14 cellular contexts compared by ENCODE assay signal in the genomic region with DNA sequence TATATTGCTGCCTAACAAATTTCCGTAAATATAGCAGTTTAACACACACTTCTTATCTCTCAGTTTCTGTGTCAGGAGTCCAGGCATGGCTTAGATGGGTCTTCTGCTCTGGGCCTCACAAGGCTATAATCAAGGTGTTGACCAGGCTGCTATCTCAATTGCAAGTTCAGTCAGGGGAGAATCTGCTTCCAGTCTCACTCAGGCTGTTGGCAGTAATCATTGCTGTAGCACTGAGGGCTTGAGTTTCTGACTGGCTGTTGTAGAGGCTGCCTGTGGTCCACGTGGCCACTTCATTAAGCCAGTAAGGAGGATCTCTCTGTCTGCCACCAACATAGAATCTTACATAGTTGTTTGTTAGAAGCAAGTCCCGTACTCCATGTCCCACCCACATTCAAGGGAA.
A peak's percentile ranks its signal among the peaks of the same experiment; 100 is the strongest.
DNase-seq lines count a peak whose midpoint lies in the region; ATAC-seq, FAIRE-seq and TF ChIP-seq lines count a peak whose summit lies in the region.
"Had no signal": no experiment of that assay in that cellular context is flagged by ENCODE, and none has a peak within 500 bp of the region (broad histone marks: within the 10 kb centered on the region; RNA-seq: fewer than 3 reads in every experiment).

No MANE protein-coding gene starts in this region.

- H3K9me3 Mint-ChIP-seq in dendritic cell treated with granulocyte-macrophage colony-stimulating factor and Interleukin-4, amounts not matched to agents 40 ng/mL and 50 ng/mL, for 4 days: no peaks in the 10 kb centered on the region
- H3K9me3 Mint-ChIP-seq: CD8-positive, alpha-beta T cell; IgD-negative memory B cell had no signal

- H3K4me1 Mint-ChIP-seq in dendritic cell treated with granulocyte-macrophage colony-stimulating factor and Interleukin-4, amounts not matched to agents 40 ng/mL and 50 ng/mL, for 4 days (ENCODE audit: low read depth): peaks cover 30% of the 10 kb centered on the region

- DNase-seq in GM12892 (ENCODE audit: insufficient read length) (no peak), NCI-H524 treated with DMSO at 0.1 percent for 48 hours (lab: John Stamatoyannopoulos, UW) (peak; percentile 28), myocyte (ENCODE audit: low read depth) (peak; percentile 33), amniotic stem cell (lab: John Stamatoyannopoulos, UW) (no peak), NCI-H748 treated with DMSO at 0.1 percent for 48 hours (lab: John Stamatoyannopoulos, UW) (no peak)
- DNase-seq: BE2C; CD8-positive, alpha-beta T cell; NCI-H1417 treated with DMSO at 0.1 percent for 48 hours; NCI-H2029 treated with DMSO at 0.1 percent for 48 hours; NK-92 treated with Interleukin-12 subunit alpha and Interleukin-12 subunit beta, amount 100 ng/mL, for 24 hours had no signal

- ATAC-seq in HG02763 (IDR thresholded peaks at IDR 0.05; ENCODE audit: unreplicated experiment): no peak
- ATAC-seq: CD8-positive, alpha-beta T cell had no signal

- FAIRE-seq in GM12892 (lab: Jason Lieb, UNC): peak; percentile 17
- FAIRE-seq: H54 had no signal

- intact Hi-C loops in dendritic cell treated with granulocyte-macrophage colony-stimulating factor and Interleukin-4, amounts not matched to agents 40 ng/mL and 50 ng/mL, for 4 days (cut with micrococcal nuclease): no loop called here

- no peak overlapping the region for H3K4me3 Mint-ChIP-seq in dendritic cell treated with granulocyte-macrophage colony-stimulating factor and Interleukin-4, amounts not matched to agents 40 ng/mL and 50 ng/mL, for 4 days
- H3K4me3 Mint-ChIP-seq: CD8-positive, alpha-beta T cell had no signal

- peak overlapping the region; percentile 78 for H3K27ac Mint-ChIP-seq in dendritic cell treated with granulocyte-macrophage colony-stimulating factor and Interleukin-4, amounts not matched to agents 40 ng/mL and 50 ng/mL, for 4 days
- H3K27ac Mint-ChIP-seq: CD8-positive, alpha-beta T cell; IgD-negative memory B cell had no signal

- TF ChIP-seq POLR2A in GM12892 (IDR thresholded peaks at IDR 0.05; ENCODE audit: low read depth, low read length): no peak

- no peaks in the 10 kb centered on the region for H3K36me3 Mint-ChIP-seq in dendritic cell treated with granulocyte-macrophage colony-stimulating factor and Interleukin-4, amounts not matched to agents 40 ng/mL and 50 ng/mL, for 4 days (ENCODE audit: low read depth)
- H3K36me3 Mint-ChIP-seq: CD8-positive, alpha-beta T cell; IgD-negative memory B cell had no signal

- H3K27me3 Mint-ChIP-seq in dendritic cell treated with granulocyte-macrophage colony-stimulating factor and Interleukin-4, amounts not matched to agents 40 ng/mL and 50 ng/mL, for 4 days: no peaks in the 10 kb centered on the region
- H3K27me3 Mint-ChIP-seq: IgD-negative memory B cell had no signal

Comparison
In these comparisons a context has a peak if more than half of its experiments do, and no peak if none do; other contexts are left out.
1. DNase-seq: peak in NCI-H524 treated with DMSO at 0.1 percent for 48 hours (single experiment) and myocyte (single experiment); none in GM12892 (single experiment), amniotic stem cell (single experiment) and NCI-H748 treated with DMSO at 0.1 percent for 48 hours (single experiment).